Comparison of ENCODE assay signal across 29 cellular contexts in the genomic region with DNA sequence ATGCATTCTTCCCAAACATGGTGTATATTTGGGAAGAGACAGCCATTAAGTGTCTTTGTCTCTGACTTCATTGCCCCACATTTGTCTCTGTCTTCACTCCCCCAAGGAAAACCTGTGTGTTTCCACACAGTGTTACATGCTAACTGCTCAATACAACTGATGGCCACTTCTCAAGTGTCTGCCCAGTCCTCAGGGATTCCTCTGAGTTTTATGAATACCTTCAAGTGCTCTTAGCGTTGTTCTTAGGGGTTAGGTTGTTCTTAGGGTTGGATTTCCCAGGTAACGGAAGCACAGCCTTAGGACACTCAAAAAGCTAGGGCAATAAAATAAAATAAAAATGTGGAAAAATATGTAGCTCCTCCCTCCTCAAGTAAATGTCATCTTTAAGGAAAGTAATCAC.
"Had no signal": no experiment of that assay in that cellular context is flagged by ENCODE, and none has a peak within 500 bp of the region (broad histone marks: within the 10 kb centered on the region; RNA-seq: fewer than 3 reads in every experiment).

No MANE protein-coding gene starts in this region.

- H3K4me1 Mint-ChIP-seq: nephron had no signal

- H3K36me3 Mint-ChIP-seq: activated naive CD8-positive, alpha-beta T cell treated with anti-CD3 and anti-CD28 coated beads for 36 hours had no signal

- H3K4me1 ChIP-seq: foreskin keratinocyte, heart right ventricle, prostate gland, uterus had no signal

- H3K27me3 Mint-ChIP-seq: activated naive CD8-positive, alpha-beta T cell treated with anti-CD3 and anti-CD28 coated beads for 36 hours; stimulated activated naive CD8-positive, alpha-beta T cell treated with anti-CD3 and anti-CD28 coated beads, Interleukin-15, Interleukin-2, amounts not matched to agents 100 ng/mL and 50 ng/mL, for 24 hours had no signal

- H3K27me3 ChIP-seq: heart right ventricle, ovary, uterus had no signal

- DNase-seq: activated CD4-positive, alpha-beta T cell treated with anti-CD3 and anti-CD28 coated beads for 4 hours; activated CD4-positive, alpha-beta T cell treated with anti-CD3 and anti-CD28 coated beads, Interleukin-2, amount 50 U/mL, for 48 hours; activated CD4-positive, CD25-positive, alpha-beta regulatory T cell; activated CD8-positive, alpha-beta memory T cell treated with anti-CD3 and anti-CD28 coated beads for 24 hours; activated effector memory CD4-positive, alpha-beta T cell treated with Interleukin-2 at 50 U/mL for 16 hours; activated naive CD4-positive, alpha-beta T cell treated with anti-CD3 and anti-CD28 coated beads for 36 hours; activated naive CD8-positive, alpha-beta T cell treated with anti-CD3 and anti-CD28 coated beads for 36 hours; caudate nucleus; cortex of kidney; foreskin keratinocyte; heart right ventricle; kidney glomerular epithelial cell; mesendoderm; ovary; retina; stimulated activated CD4-positive, alpha-beta T cell treated with anti-CD3 and anti-CD28 coated beads, Interleukin-12 subunit alpha, Interleukin-12 subunit beta, amount 100 ng/mL, for 4 hours; stimulated activated CD4-positive, alpha-beta T cell treated with anti-CD3 and anti-CD28 coated beads, Interleukin-4, amount 100 ng/mL, for 1 hour; T-helper 1 cell; trophoblast cell; uterus had no signal

- H3K36me3 ChIP-seq: heart right ventricle, ovary, prostate gland, thoracic aorta, uterus had no signal

- ATAC-seq: foreskin keratinocyte, heart right ventricle, left lobe of liver, sciatic nerve had no signal

- H3K27ac ChIP-seq: foreskin keratinocyte, heart right ventricle, ovary, prostate gland, skin epidermis, thoracic aorta, uterus had no signal

- H3K9me3 Mint-ChIP-seq: activated naive CD4-positive, alpha-beta T cell treated with anti-CD3 and anti-CD28 coated beads for 36 hours; activated naive CD8-positive, alpha-beta T cell treated with anti-CD3 and anti-CD28 coated beads for 36 hours; stimulated activated naive CD8-positive, alpha-beta T cell treated with anti-CD3 and anti-CD28 coated beads, Interleukin-15, Interleukin-2, amounts not matched to agents 100 ng/mL and 50 ng/mL, for 24 hours; T-helper 2 cell treated with Interferon-gamma antibody and Interleukin-4, amounts not matched to agents 5 μg/mL and 100 μg/mL, for 36 hours had no signal

- H3K4me3 Mint-ChIP-seq: activated naive CD4-positive, alpha-beta T cell treated with anti-CD3 and anti-CD28 coated beads for 36 hours; activated naive CD8-positive, alpha-beta T cell treated with anti-CD3 and anti-CD28 coated beads for 36 hours; nephron; stimulated activated naive CD8-positive, alpha-beta T cell treated with anti-CD3 and anti-CD28 coated beads, Interleukin-15, Interleukin-2, amounts not matched to agents 100 ng/mL and 50 ng/mL, for 24 hours; T-helper 2 cell treated with Interferon-gamma antibody and Interleukin-4, amounts not matched to agents 5 μg/mL and 100 μg/mL, for 36 hours had no signal

- H3K4me3 ChIP-seq: heart right ventricle, lung, ovary, prostate gland, skin epidermis, thoracic aorta, uterus had no signal

- H3K27ac Mint-ChIP-seq: activated naive CD4-positive, alpha-beta T cell treated with anti-CD3 and anti-CD28 coated beads for 36 hours; activated naive CD8-positive, alpha-beta T cell treated with anti-CD3 and anti-CD28 coated beads for 36 hours; nephron; stimulated activated naive CD8-positive, alpha-beta T cell treated with anti-CD3 and anti-CD28 coated beads, Interleukin-15, Interleukin-2, amounts not matched to agents 100 ng/mL and 50 ng/mL, for 24 hours; T-helper 2 cell treated with Interferon-gamma antibody and Interleukin-4, amounts not matched to agents 5 μg/mL and 100 μg/mL, for 36 hours had no signal

- H3K9me3 ChIP-seq: heart right ventricle, ovary, prostate gland, thoracic aorta, uterus had no signal
